9 cellular contexts compared by ENCODE assay signal in genomic region chr3:129343643-129344360, GRCh38.
DNase-seq lines count a peak whose midpoint lies in the region; ATAC-seq and TF ChIP-seq lines count a peak whose summit lies in the region.
"Had no signal": no experiment of that assay in that cellular context is flagged by ENCODE, and none has a peak within 500 bp of the region (broad histone marks: within the 10 kb centered on the region; RNA-seq: fewer than 3 reads in every experiment).

No MANE protein-coding gene starts in this region.

- POLR2A ChIA-PET in Panc1 (lab: Charles Lee), result no interaction called here

- H3K9me3 Mint-ChIP-seq in stimulated activated naive B cell treated with anti-CD40 and anti-IgM and Interleukin-4, amounts not matched to agents 10 μg/mL and 1 μg/mL and 100 μg/mL, for 72 hours, result peaks cover 3 to 4% of the 10 kb centered on the region in 2 donors

- CTCF ChIA-PET in Panc1 (lab: Charles Lee), result interaction anchor here (0.5 to 0.7 kb wide), 4 partner anchors 13 to 339 kb away, joined by 3 to 11 read pairs (median 6); no protein-coding TSS in a partner anchor

- intact Hi-C loops in Panc1 (cut with micrococcal nuclease; ENCODE audit: unreplicated experiment), result no loop called here
- intact Hi-C loops in left colon (cut with DNase I, micrococcal nuclease), result no loop called here

- BruUV-seq in Panc1 (replicated peaks; lab: Mats Ljungman, UMichigan), result no TSS peak

- H3K4me1 Mint-ChIP-seq in stimulated activated naive B cell treated with anti-CD40 and anti-IgM and Interleukin-4, amounts not matched to agents 10 μg/mL and 1 μg/mL and 100 μg/mL, for 72 hours, result peaks cover 11 to 20% of the 10 kb centered on the region in 2 donors

- peak; percentile 98 for TF ChIP-seq CTCF in Panc1 (IDR thresholded peaks at IDR 0.05)
- peak; percentile 60 for TF ChIP-seq CTCF in brain microvascular endothelial cell (IDR thresholded peaks at IDR 0.05; ENCODE audit: low read depth, low read length, missing control alignments)

- H3K9me3 ChIP-seq in Panc1 (ENCODE audit: control insufficient read depth, insufficient read depth, low read depth, low read length), result no peaks in the 10 kb centered on the region
- H3K9me3 ChIP-seq: neutrophil had no signal

- in situ Hi-C loops in G401 (cut with HindIII; ENCODE audit: low sequenced_read_pairs), result no loop called here
- in situ Hi-C loops in Panc1 (cut with HindIII; ENCODE audit: low pct_unique_long_range_greater_than_20kb, low sequenced_read_pairs), result no loop called here
- in situ Hi-C loops in brain microvascular endothelial cell (cut with HindIII; ENCODE audit: low pct_ligation_motif_present, low sequenced_read_pairs), result no loop called here

- peak; percentile 3 for DNase-seq in G401 (ENCODE audit: low spot score)
- no peak for DNase-seq in Panc1 (ENCODE audit: low read depth, low spot score)
- DNase-seq in brain microvascular endothelial cell, result peak; percentile 14
- DNase-seq in left colon, result peak in 1 of 2 donors; percentile 60
- no peak for DNase-seq in stimulated activated naive B cell treated with anti-CD40 and anti-IgM and Interleukin-4, amounts not matched to agents 10 μg/mL and 1 μg/mL and 100 μg/mL, for 72 hours
- no peak for DNase-seq in COLO829 (ENCODE audit: low spot score)
- no peak for DNase-seq in SHP77 (lab: John Stamatoyannopoulos, UW)
- DNase-seq in NCI-H1417 (lab: John Stamatoyannopoulos, UW), result no peak

- H3K27me3 ChIP-seq in Panc1 (ENCODE audit: control insufficient read depth, insufficient read depth, low read length) (no peaks in the 10 kb centered on the region), brain microvascular endothelial cell (replicated peaks) (no peaks in the 10 kb centered on the region)

- H3K4me1 ChIP-seq in Panc1 (ENCODE audit: control insufficient read depth, insufficient read depth, low read length), result peaks cover 9% of the 10 kb centered on the region; the same call in 1 of the 2 replicates

- H3K27ac Mint-ChIP-seq in stimulated activated naive B cell treated with anti-CD40 and anti-IgM and Interleukin-4, amounts not matched to agents 10 μg/mL and 1 μg/mL and 100 μg/mL, for 72 hours, result no peak overlapping the region

- H3K27ac ChIP-seq in Panc1 (ENCODE audit: low read length) (peak overlapping the region; percentile 9), brain microvascular endothelial cell (no peak overlapping the region)
- H3K27ac ChIP-seq: neutrophil had no signal

- ATAC-seq in Panc1 (peak; percentile 93), left colon (peak; percentile 90)
- peak; percentile 86 to 88 for ATAC-seq in stimulated activated naive B cell treated with anti-CD40 and anti-IgM and Interleukin-4, amounts not matched to agents 10 μg/mL and 1 μg/mL and 100 μg/mL, for 72 hours (replicated peaks)

- H3K36me3 ChIP-seq in Panc1 (ENCODE audit: control insufficient read depth, insufficient read depth, low read length), result no peaks in the 10 kb centered on the region
- H3K36me3 ChIP-seq in brain microvascular endothelial cell (replicated peaks), result no peaks in the 10 kb centered on the region
- H3K36me3 ChIP-seq: neutrophil had no signal

- peaks cover 31 to 34% of the 10 kb centered on the region in 2 donors for H3K27me3 Mint-ChIP-seq in stimulated activated naive B cell treated with anti-CD40 and anti-IgM and Interleukin-4, amounts not matched to agents 10 μg/mL and 1 μg/mL and 100 μg/mL, for 72 hours

- no peaks in the 10 kb centered on the region for H3K36me3 Mint-ChIP-seq in stimulated activated naive B cell treated with anti-CD40 and anti-IgM and Interleukin-4, amounts not matched to agents 10 μg/mL and 1 μg/mL and 100 μg/mL, for 72 hours

- peak overlapping the region; percentile 68 to 78 for H3K4me3 Mint-ChIP-seq in stimulated activated naive B cell treated with anti-CD40 and anti-IgM and Interleukin-4, amounts not matched to agents 10 μg/mL and 1 μg/mL and 100 μg/mL, for 72 hours

- H3K4me3 ChIP-seq in Panc1 (ENCODE audit: low read depth in 2 of 2, low read length in 2 of 2) (peak overlapping the region; percentile 39 to 54), brain microvascular endothelial cell (ENCODE audit: low read depth, low read length) (peak overlapping the region; percentile 27)

Comparison
In these comparisons a context has a peak if more than half of its experiments do, and no peak if none do; other contexts are left out.
1. DNase-seq: peak in G401 (single experiment) and brain microvascular endothelial cell (single experiment); none in Panc1 (single experiment), stimulated activated naive B cell treated with anti-CD40 and anti-IgM and Interleukin-4, amounts not matched to agents 10 μg/mL and 1 μg/mL and 100 μg/mL, for 72 hours (single experiment), COLO829 (single experiment), SHP77 (0 of 2) and NCI-H1417 (0 of 3).
2. Peak in every context shown above with its lines, with median percentiles within 50 percentile points of each other: ATAC-seq.